Comparison of ENCODE assay signal across 10 cellular contexts in the genomic region with DNA sequence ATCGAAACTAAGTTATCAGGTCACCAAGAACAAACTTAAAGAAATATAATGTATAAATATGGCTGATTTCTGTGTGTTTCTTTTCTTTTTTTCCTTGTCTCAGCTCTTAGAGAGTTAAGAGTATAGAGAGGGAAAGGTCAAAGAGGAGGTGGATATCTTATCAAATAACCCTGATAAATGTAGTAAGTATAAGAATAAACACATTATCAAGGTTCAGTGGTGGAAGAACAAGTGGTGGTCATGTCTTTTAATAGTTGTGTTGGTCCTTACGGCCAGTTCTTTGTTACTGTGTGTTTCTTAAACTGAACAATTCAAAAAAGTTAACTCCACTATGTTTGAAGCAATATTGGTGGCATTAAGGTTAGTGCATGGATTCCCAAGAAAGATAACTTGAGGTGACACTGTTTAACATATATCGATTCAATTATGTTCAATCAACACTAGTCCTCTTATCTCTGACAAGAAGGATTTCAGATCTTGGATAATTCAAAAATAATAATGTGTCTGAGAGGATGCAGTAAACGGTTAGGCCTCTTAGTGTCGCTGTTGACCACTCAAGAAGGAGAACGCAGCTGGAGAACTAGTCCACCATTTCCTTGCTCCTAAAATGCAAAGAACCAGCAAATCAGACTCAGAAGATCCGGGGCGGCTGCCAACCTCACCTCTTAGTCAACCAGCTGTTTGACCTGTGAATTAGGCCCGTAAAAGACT.
DNase-seq lines count a peak whose midpoint lies in the region; ATAC-seq and TF ChIP-seq lines count a peak whose summit lies in the region.
"Had no signal": no experiment of that assay in that cellular context is flagged by ENCODE, and none has a peak within 500 bp of the region (broad histone marks: within the 10 kb centered on the region; RNA-seq: fewer than 3 reads in every experiment).

Gene PCDHGA3 (plus strand): TSS at position 588 of the 711 bp plus-strand sequence. CDS start 205 bp downstream, outside the sequence.

- peak; percentile 68 for ATAC-seq in GM18505 (IDR thresholded peaks at IDR 0.05; ENCODE audit: unreplicated experiment)

- H3K4me3 ChIP-seq in adipocyte (ENCODE audit: low read length), result peak within 1 kb of the TSS; percentile 79

- no peaks in the 10 kb centered on the region for H3K4me1 ChIP-seq in adipocyte (ENCODE audit: control insufficient read depth, insufficient read depth, low read length)

- H3K36me3 ChIP-seq in adipocyte (ENCODE audit: control insufficient read depth, insufficient read depth, low read length, severe bottlenecking), result no peaks in the 10 kb centered on the region

- H3K9ac ChIP-seq in adipocyte (ENCODE audit: low read length), result peak within 1 kb of the TSS; percentile 68

- no peak for TF ChIP-seq POLR2A in GM18505 (IDR thresholded peaks at IDR 0.05; ENCODE audit: borderline replicate concordance, extremely low read depth, insufficient read depth, insufficient read length)

- peaks cover 48% of the 10 kb centered on the region for H3K9me3 ChIP-seq in adipocyte (ENCODE audit: control insufficient read depth, low read length)

- peak; percentile 49 for DNase-seq in 8988T
- DNase-seq in adipocyte (ENCODE audit: low read depth), result peak; percentile 24
- DNase-seq in iPS-NIHi11 (ENCODE audit: low spot score), result peak; percentile 43
- no peak for DNase-seq in T1000 (lab: John Stamatoyannopoulos, UW)
- no peak for DNase-seq in NCI-H1105 treated with DMSO at 0.1 percent for 48 hours (lab: John Stamatoyannopoulos, UW)
- DNase-seq in NK-92 (lab: John Stamatoyannopoulos, UW; ENCODE audit: unreplicated experiment), result no peak
- no peak for DNase-seq in effector CD4-positive, alpha-beta T cell
- DNase-seq: effector memory CD4-positive, alpha-beta T cell; NCI-H446 had no signal

- peaks cover 15% of the 10 kb centered on the region for H3K27me3 ChIP-seq in adipocyte (replicated peaks; ENCODE audit: control insufficient read depth, insufficient read depth, low read length)

Comparison
In these comparisons a context has a peak if more than half of its experiments do, and no peak if none do; other contexts are left out.
1. DNase-seq: peak in 8988T (single experiment), adipocyte (single experiment) and iPS-NIHi11 (single experiment); none in T1000 (single experiment), NCI-H1105 treated with DMSO at 0.1 percent for 48 hours (single experiment), NK-92 (single experiment) and effector CD4-positive, alpha-beta T cell (single experiment).